ENCODE assay signal across 8 cellular contexts in genomic region chr17:7627250-7628121, GRCh38. TPM values are rescaled to one million over a fixed set of nuclear protein-coding genes. Genes with fewer than 3 reads are reported as not detected.
DNase-seq lines count a peak whose midpoint lies in the region; ATAC-seq lines count a peak whose summit lies in the region.

Gene SAT2, minus strand, starts transcription at chr17:7627821. Its CDS starts 186 bp downstream, at chr17:7627635.

- H3K27ac ChIP-seq in SK-N-MC: no peak within 1 kb of the TSS
- peak within 1 kb of the TSS; percentile 97 for H3K27ac ChIP-seq in substantia nigra (ENCODE audit: low read depth, low read length, poor library complexity, severe bottlenecking)

- DNase-seq in DMS53 (lab: John Stamatoyannopoulos, UW) (peak; percentile 96), M059J (ENCODE audit: low read depth) (peak; percentile 91), SK-N-MC (ENCODE audit: low read depth, low spot score) (no peak), globus pallidus (ENCODE audit: low spot score) (peak; percentile 96), non-pigmented ciliary epithelial cell (ENCODE audit: low read depth) (peak; percentile 67), substantia nigra (lab: John Stamatoyannopoulos, UW) (peak; percentile 56 to 98 (median 89))
- DNase-seq in activated naive CD4-positive, alpha-beta T cell treated with anti-CD3 and anti-CD28 coated beads, Interleukin-2, amount 50 U/mL, for 16 hours: peak; percentile 83

- peak; percentile 89 for ATAC-seq in GM21786 (IDR thresholded peaks at IDR 0.05; ENCODE audit: unreplicated experiment)

- H3K4me3 ChIP-seq in SK-N-MC: peak within 1 kb of the TSS; percentile 85

- H3K36me3 ChIP-seq in SK-N-MC (ENCODE audit: insufficient read depth, low read length): no peaks in the 10 kb centered on the region; the same call in 1 of the 2 replicates

- H3K9ac ChIP-seq in SK-N-MC (ENCODE audit: insufficient read length): peak within 1 kb of the TSS; percentile 92

- no peaks in the 10 kb centered on the region for H3K9me3 ChIP-seq in SK-N-MC (ENCODE audit: low read depth, low read length)

RNA-seq across cellular contexts. Expression of gene SAT2, which starts in this region (rescaled TPM):
- 36.3 and 37.4 TPM in 2 replicates for total RNA-seq in M059J (2014; rRNA removed; shearing (Covaris generic))
